8 cellular contexts compared by ENCODE assay signal in genomic region chr2:171522804-171523338, GRCh38. TPM values are rescaled to one million over a fixed set of nuclear protein-coding genes. Genes with fewer than 3 reads are reported as not detected.
DNase-seq lines count a peak whose midpoint lies in the region; ATAC-seq, FAIRE-seq and TF ChIP-seq lines count a peak whose summit lies in the region.

No MANE protein-coding gene starts in this region.

- ATAC-seq in GM21390 (IDR thresholded peaks at IDR 0.05; ENCODE audit: unreplicated experiment) (peak; percentile 29), K562 (peak; percentile 75)

- no peaks in the 10 kb centered on the region for H3K9me1 ChIP-seq in K562 (ENCODE audit: control insufficient read depth, insufficient read depth, low read length)

- no peak for TF ChIP-seq RAD21 in K562 (CRISPR knock-in tag; conservative IDR thresholded peaks at IDR 0.05 in 1 of 2, IDR thresholded peaks at IDR 0.05 in 1 of 2)

- H3K9me3 ChIP-seq in MM.1S (replicated peaks; ENCODE audit: insufficient read depth, low read length) (no peaks in the 10 kb centered on the region), K562 (replicated peaks; ENCODE audit: control insufficient read depth, insufficient read depth, low read depth, low read length) (no peaks in the 10 kb centered on the region), iPS-20b (ENCODE audit: insufficient read depth, low read depth, low read length) (no peaks in the 10 kb centered on the region), skeletal muscle satellite cell (replicated peaks; ENCODE audit: low read length) (no peaks in the 10 kb centered on the region)

- no peaks in the 10 kb centered on the region for H3K36me3 ChIP-seq in MM.1S (replicated peaks; ENCODE audit: insufficient read depth, low read length)
- peaks cover 6% of the 10 kb centered on the region; the same call in 2 of the 3 replicates for H3K36me3 ChIP-seq in K562 (ENCODE audit: control insufficient read depth, insufficient read depth, low read length)
- no peaks in the 10 kb centered on the region for H3K36me3 ChIP-seq in iPS-20b (ENCODE audit: insufficient read depth, low read depth, low read length)
- no peaks in the 10 kb centered on the region for H3K36me3 ChIP-seq in skeletal muscle satellite cell (ENCODE audit: insufficient read depth, low read length)

- TF ChIP-seq CTCF in MM.1S (IDR thresholded peaks at IDR 0.05; ENCODE audit: low read length), result no peak
- no peak for TF ChIP-seq CTCF in K562 (IDR thresholded peaks at IDR 0.05 in 2 of 3, conservative IDR thresholded peaks at IDR 0.05 in 1 of 3; ENCODE audit: insufficient read depth in 2 of 3, low read depth in 1 of 3, low read length in 3 of 3)

- H3K9me2 ChIP-seq in MM.1S (replicated peaks; ENCODE audit: insufficient read depth, low read length), result no peaks in the 10 kb centered on the region

- no peaks in the 10 kb centered on the region for H3F3A ChIP-seq in MM.1S (ENCODE audit: insufficient read depth, low read length)

- H3K79me2 ChIP-seq in MM.1S (ENCODE audit: low read length), result no peaks in the 10 kb centered on the region
- peaks cover 49% of the 10 kb centered on the region for H3K79me2 ChIP-seq in K562 (ENCODE audit: control insufficient read depth, insufficient read depth, low read length)

- no peak overlapping the region for H3K27ac ChIP-seq in MM.1S (ENCODE audit: low read length)
- H3K27ac ChIP-seq in K562 (ENCODE audit: extremely low read depth, low read depth, low read length), result peak overlapping the region; percentile 92
- no peak overlapping the region for H3K27ac ChIP-seq in iPS-20b (ENCODE audit: low read length)

- CTCF ChIA-PET in K562 (lab: Yijun Ruan, JAX; ENCODE audit: low intra/inter-chr PET ratio), result no interaction called here

- no peak for TF ChIP-seq EP300 in K562 (IDR thresholded peaks at IDR 0.05; ENCODE audit: low read length)

- BruUV-seq in K562 (replicated peaks; lab: Mats Ljungman, UMichigan), result no TSS peak

- H3K9ac ChIP-seq in MM.1S (ENCODE audit: low read length) (peak overlapping the region; percentile 22; the same call in 1 of the 2 replicates), K562 (ENCODE audit: insufficient read depth in 1 of 2, low read depth in 2 of 2, low read length in 2 of 2) (peak overlapping the region; percentile 76 to 93), iPS-20b (ENCODE audit: low read depth, low read length) (peak overlapping the region; percentile 82), skeletal muscle satellite cell (ENCODE audit: low read depth, low read length) (peak overlapping the region; percentile 89)

- in situ Hi-C loops in K562 (cut with MboI), result no loop called here

- H3K4me1 ChIP-seq in MM.1S (ENCODE audit: low read length) (no peaks in the 10 kb centered on the region), K562 (replicated peaks in 1 of 2; ENCODE audit: control insufficient read depth in 2 of 2, insufficient read depth in 2 of 2, low read length in 2 of 2) (peaks cover 17 to 19% of the 10 kb centered on the region in 2 experiments), iPS-20b (ENCODE audit: insufficient read depth, low read length) (peaks cover 4% of the 10 kb centered on the region; the same call in 1 of the 2 replicates), skeletal muscle satellite cell (ENCODE audit: control insufficient read depth, insufficient read depth, low read length) (peaks cover 18% of the 10 kb centered on the region)

- DNase-seq in Daoy (ENCODE audit: low read depth) (peak; percentile 39), MM.1S (no peak), K562 (ENCODE audit: extremely low read depth in 1 of 4, low spot score in 3 of 4) (peak; percentile 64 to 75 (median 70)), cerebellar nuclear complex (lab: John Stamatoyannopoulos, UW) (no peak)
- DNase-seq in NK-92 treated with Interleukin-12 subunit alpha and Interleukin-12 subunit beta, amount 100 ng/mL, for 24 hours (lab: John Stamatoyannopoulos, UW), result no peak

- H4K20me1 ChIP-seq in MM.1S (ENCODE audit: insufficient read depth, low read length) (no peaks in the 10 kb centered on the region), K562 (replicated peaks; ENCODE audit: control insufficient read depth, insufficient read depth, low read length) (no peaks in the 10 kb centered on the region; the same call in 1 of the 2 replicates)

- no peak for TF ChIP-seq POLR2A in K562 (conservative IDR thresholded peaks at IDR 0.05)

- intact Hi-C loops in K562 (cut with micrococcal nuclease), result loop anchor here (5.0 to 10.0 kb wide), 3 partner anchors 56 to 548 kb away; partner anchors contain the start of gene TLK1

- H3K27me3 ChIP-seq in MM.1S (replicated peaks; ENCODE audit: insufficient read depth, low read length) (peaks cover 26% of the 10 kb centered on the region), K562 (ENCODE audit: control insufficient read depth in 2 of 2, insufficient read depth in 2 of 2, low read length in 2 of 2) (no peaks in the 10 kb centered on the region), iPS-20b (ENCODE audit: insufficient read depth, low read length) (peaks cover 36% of the 10 kb centered on the region), skeletal muscle satellite cell (ENCODE audit: control insufficient read depth, insufficient read depth, low read length) (no peaks in the 10 kb centered on the region)

- H3K4me3 ChIP-seq in MM.1S (ENCODE audit: low read length) (peak overlapping the region; percentile 71), K562 (peak overlapping the region; percentile 82), iPS-20b (ENCODE audit: low read length) (peak overlapping the region; percentile 94), skeletal muscle satellite cell (ENCODE audit: low read length) (peak overlapping the region; percentile 99)

- POLR2A ChIA-PET in K562 (lab: Yijun Ruan, JAX), result interaction anchor here (0.6 to 4.8 kb wide), 5 partner anchors 8 to 599 kb away, joined by 3 to 51 read pairs (median 23); no protein-coding TSS in a partner anchor

- WGBS in K562 (ENCODE audit: insufficient coverage, low coverage, missing lambda C conversion rate), result under 1% methylated on average over 45 of the region's 55 CpGs

- FAIRE-seq in K562 (lab: Jason Lieb, UNC), result no peak

- H2AFZ ChIP-seq in MM.1S (ENCODE audit: low read length), result peak overlapping the region; percentile 68
- H2AFZ ChIP-seq in K562 (ENCODE audit: low read depth, low read length), result peak overlapping the region; percentile 99

- H3K4me2 ChIP-seq in MM.1S (ENCODE audit: low read depth, low read length) (peak overlapping the region; percentile 78), K562 (ENCODE audit: insufficient read depth, low read length) (peak overlapping the region; percentile 93), skeletal muscle satellite cell (ENCODE audit: low read length) (peak overlapping the region; percentile 91)

TF ChIP-seq in K562, 482 proteins besides CTCF, POLR2A, EP300 and RAD21 (continues in another document):
- TF ChIP-seq SAFB (IDR thresholded peaks at IDR 0.05; ENCODE audit: borderline replicate concordance, low read depth, low read length) (peak; percentile 47; the same call in 1 of the 2 replicates), ZFX (CRISPR knock-in tag; IDR thresholded peaks at IDR 0.05) (peak; percentile 74; the same call in 1 of the 2 replicates), BCOR (IDR thresholded peaks at IDR 0.05) (0 out of 2 replicates have a peak, but pooled peaks have one; percentile 2), ZNF431 (CRISPR knock-in tag; IDR thresholded peaks at IDR 0.05) (peak; percentile 42; the same call in 1 of the 2 replicates), NR4A1 (CRISPR knock-in tag; IDR thresholded peaks at IDR 0.05) (no peak), NR4A1 (tag; IDR thresholded peaks at IDR 0.05) (0 out of 2 replicates have a peak, but pooled peaks have one; percentile 18), RB1 (IDR thresholded peaks at IDR 0.05; ENCODE audit: low read depth) (0 out of 2 replicates have a peak, but pooled peaks have one; percentile 53)
- TF ChIP-seq, protein P1, sequence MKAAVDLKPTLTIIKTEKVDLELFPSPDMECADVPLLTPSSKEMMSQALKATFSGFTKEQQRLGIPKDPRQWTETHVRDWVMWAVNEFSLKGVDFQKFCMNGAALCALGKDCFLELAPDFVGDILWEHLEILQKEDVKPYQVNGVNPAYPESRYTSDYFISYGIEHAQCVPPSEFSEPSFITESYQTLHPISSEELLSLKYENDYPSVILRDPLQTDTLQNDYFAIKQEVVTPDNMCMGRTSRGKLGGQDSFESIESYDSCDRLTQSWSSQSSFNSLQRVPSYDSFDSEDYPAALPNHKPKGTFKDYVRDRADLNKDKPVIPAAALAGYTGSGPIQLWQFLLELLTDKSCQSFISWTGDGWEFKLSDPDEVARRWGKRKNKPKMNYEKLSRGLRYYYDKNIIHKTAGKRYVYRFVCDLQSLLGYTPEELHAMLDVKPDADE (conservative IDR thresholded peaks at IDR 0.05; ENCODE audit: control insufficient read depth, low read depth, low read length), result peak; percentile 14; the same call in 1 of the 2 replicates

RNA-seq across cellular contexts. Expression of gene CYBRD1, which starts 0.6 kb away (rescaled TPM):
- 10.2 and 12.3 TPM in 2 replicates for total RNA-seq in Daoy (2014; rRNA removed; shearing (Covaris generic))
- total RNA-seq in K562 (2011; cell fraction: chromatin; rRNA removed; ENCODE audit: low replicate concordance), result 24.5 and 40.6 TPM in 2 replicates
- 19.3 and 19.7 TPM in 2 replicates for total RNA-seq in K562 (2011; cell fraction: nucleolus; rRNA removed)
- total RNA-seq in K562 (2011; cell fraction: nucleoplasm; rRNA removed), result 25.8 and 45.2 TPM in 2 replicates
- total RNA-seq in K562 (2014; rRNA removed) (12.4 and 14.0 TPM in 2 replicates), K562 (2014; rRNA removed; fragmentation: Illumina TruSeq; extraction: Trizol) (15.6 and 18.7 TPM in 2 replicates), K562 (2015; rRNA removed; fragmentation: Illumina TruSeq; extraction: Trizol) (15.3 and 16.2 TPM in 2 replicates), K562 (2021) (21.6 and 22.4 TPM in 2 replicates)
- polyA plus RNA-seq in K562 (2011; rRNA removed) (20.1 and 25.6 TPM in 2 replicates), K562 (2014; fragmentation: Illumina TruSeq; extraction: Trizol) (14.9 and 15.8 TPM in 2 replicates), K562 (2014; fragmentation: Nextera tagmentation; extraction: Ambion mirVana) (10 to 100 TPM in 1 of 2 experiments, 1 to 10 TPM in 1; 9.6 to 10.7 TPM), K562 (2014; rRNA removed) (12.4 and 15.6 TPM in 2 replicates)
- 23.2 and 28.5 TPM in 2 replicates for polyA plus RNA-seq in K562 (2011; cell fraction: cytosol; rRNA removed)
- 22.5 and 26.8 TPM in 2 replicates for polyA plus RNA-seq in K562 (2011; cell fraction: nucleus; rRNA removed)
- polyA plus RNA-seq in K562 (2012), result 15.7 and 16.9 TPM in 2 replicates
- 13.3 and 16.3 TPM in 2 replicates for polyA minus RNA-seq in K562 (2011; rRNA and poly(A)+ RNA removed)
- 10.7 and 11.7 TPM in 2 replicates for polyA minus RNA-seq in K562 (2011; cell fraction: cytosol; rRNA and poly(A)+ RNA removed)
- polyA minus RNA-seq in K562 (2011; cell fraction: nucleus; rRNA and poly(A)+ RNA removed), result 8.5 and 14.1 TPM in 2 replicates
- 56.3 and 76.7 TPM in 2 replicates for total RNA-seq in skeletal muscle satellite cell (2012; rRNA removed)

Comparison
In these comparisons a context has a peak if more than half of its experiments do, and no peak if none do; other contexts are left out.
1. DNase-seq: peak in Daoy (single experiment) and K562 (4 of 4); none in MM.1S (single experiment), NK-92 treated with Interleukin-12 subunit alpha and Interleukin-12 subunit beta, amount 100 ng/mL, for 24 hours (single experiment) and cerebellar nuclear complex (0 of 2).
2. H3K9ac ChIP-seq: peak in every context shown above with its lines; median percentile 89 in skeletal muscle satellite cell; 84 in K562; 82 in iPS-20b; 22 in MM.1S.
3. Peak in every context shown above with its lines, with median percentiles within 50 percentile points of each other: H3K4me2 ChIP-seq and H3K4me3 ChIP-seq.